ENCODE assay signal across 17 cellular contexts in genomic region chr2:101249826-101250225, GRCh38. TPM values are rescaled to one million over a fixed set of nuclear protein-coding genes. Genes with fewer than 3 reads are reported as not detected.
DNase-seq lines count a peak whose midpoint lies in the region; ATAC-seq and TF ChIP-seq lines count a peak whose summit lies in the region.
"Had no signal": no experiment of that assay in that cellular context is flagged by ENCODE, and none has a peak within 500 bp of the region (broad histone marks: within the 10 kb centered on the region; RNA-seq: fewer than 3 reads in every experiment).

No MANE protein-coding gene starts in this region.

- no peaks in the 10 kb centered on the region for H3K9me3 Mint-ChIP-seq in activated T-helper 17 cell treated with anti-CD3 and anti-CD28 coated beads, Interleukin-2, amount 50 U/mL, for 72 hours

- H3K23ac ChIP-seq in mesendoderm (ENCODE audit: low read length): no peak overlapping the region

- H3K9me3 ChIP-seq in HUES6 (ENCODE audit: control insufficient read depth, insufficient read depth, low read depth, low read length): 0 out of 2 replicates have a peak, but pooled peaks cover 2% of the 10 kb centered on the region
- H3K9me3 ChIP-seq in A673 (ENCODE audit: low read depth, low read length, poor library complexity, severe bottlenecking): no peaks in the 10 kb centered on the region
- H3K9me3 ChIP-seq: HAP-1 had no signal

- no peak overlapping the region for H3K4me2 ChIP-seq in mesendoderm (ENCODE audit: low read length)

- H3K27me3 Mint-ChIP-seq in activated T-helper 17 cell treated with anti-CD3 and anti-CD28 coated beads, Interleukin-2, amount 50 U/mL, for 72 hours: no peaks in the 10 kb centered on the region

- H3K79me2 ChIP-seq in mesendoderm (ENCODE audit: control insufficient read depth, insufficient read depth, low read length): peaks cover 15% of the 10 kb centered on the region

- BruUV-seq in A673 (replicated peaks; lab: Mats Ljungman, UMichigan): no TSS peak

- CTCF ChIA-PET in A673 (lab: Charles Lee): interaction anchor here (0.6 to 1.5 kb wide), 2 partner anchors 45 to 61 kb away, joined by 3 read pairs; no protein-coding TSS in a partner anchor

- no peak overlapping the region for H4K8ac ChIP-seq in mesendoderm (ENCODE audit: low read depth, low read length)

- H3K4me3 ChIP-seq in HUES6 (ENCODE audit: low read depth, low read length) (no peak overlapping the region), mesendoderm (ENCODE audit: low read length) (no peak overlapping the region), A673 (ENCODE audit: low read depth, low read length, poor library complexity, severe bottlenecking) (no peak overlapping the region)
- H3K4me3 ChIP-seq: HAP-1 had no signal

- no peak overlapping the region for H2BK5ac ChIP-seq in mesendoderm (ENCODE audit: low read length)

- peaks cover 6% of the 10 kb centered on the region for H3K4me1 Mint-ChIP-seq in activated T-helper 17 cell treated with anti-CD3 and anti-CD28 coated beads, Interleukin-2, amount 50 U/mL, for 72 hours

- H3K36me3 ChIP-seq in HUES6 (ENCODE audit: control insufficient read depth, insufficient read depth, low read length): no peaks in the 10 kb centered on the region
- no peaks in the 10 kb centered on the region for H3K36me3 ChIP-seq in mesendoderm (ENCODE audit: control insufficient read depth, insufficient read depth, low read length)
- H3K36me3 ChIP-seq in A673 (ENCODE audit: insufficient read depth, low read length, poor library complexity, severe bottlenecking): no peaks in the 10 kb centered on the region

- intact Hi-C loops in A673 (cut with micrococcal nuclease; ENCODE audit: unreplicated experiment): no loop called here

- no peak overlapping the region for H3K4me3 Mint-ChIP-seq in activated T-helper 17 cell treated with anti-CD3 and anti-CD28 coated beads, Interleukin-2, amount 50 U/mL, for 72 hours

- H3K27me3 ChIP-seq in HUES6 (ENCODE audit: control insufficient read depth, insufficient read depth, low read length) (no peaks in the 10 kb centered on the region), mesendoderm (ENCODE audit: insufficient read depth, low read length, poor library complexity) (no peaks in the 10 kb centered on the region), A673 (replicated peaks; ENCODE audit: insufficient read depth, low read depth, low read length, poor library complexity) (no peaks in the 10 kb centered on the region)

- H2BK120ac ChIP-seq in mesendoderm (ENCODE audit: low read depth, low read length): no peak overlapping the region

- H3K9ac ChIP-seq in HUES6 (ENCODE audit: low read length): peak overlapping the region; percentile 18
- no peak overlapping the region for H3K9ac ChIP-seq in mesendoderm (ENCODE audit: low read length)

- no peak overlapping the region for H3K4ac ChIP-seq in mesendoderm (ENCODE audit: low read depth, low read length)

- no peak for ATAC-seq in activated T-helper 17 cell treated with anti-CD3 and anti-CD28 coated beads, Interleukin-2, amount 50 U/mL, for 72 hours (replicated peaks)
- ATAC-seq: SK-N-SH treated with all-trans-retinoic acid at 6 μM for 48 hours had no signal

- H3K56ac ChIP-seq in mesendoderm (ENCODE audit: low read length): no peak overlapping the region

- peak overlapping the region; percentile 45 for H3K27ac Mint-ChIP-seq in activated T-helper 17 cell treated with anti-CD3 and anti-CD28 coated beads, Interleukin-2, amount 50 U/mL, for 72 hours

- H2BK15ac ChIP-seq in mesendoderm (replicated peaks; ENCODE audit: low read depth): no peak overlapping the region

- POLR2A ChIA-PET in A673 (lab: Charles Lee; ENCODE audit: low non-redundant PET): no interaction called here

- no CpG with 5 or more reads among the region's 5 CpGs for WGBS in mesendoderm (ENCODE audit: extremely low coverage, insufficient coverage, low lambda C conversion rate)

- DNase-seq in ELF-1 (ENCODE audit: low read depth, low spot score) (peak; percentile 58), mesendoderm (no peak), hypothalamus (lab: John Stamatoyannopoulos, UW) (no peak), A673 (ENCODE audit: low spot score) (no peak), middle frontal gyrus (ENCODE audit: extremely low spot score, low spot score) (no peak), GM19238 (ENCODE audit: insufficient read length, low spot score) (no peak)
- DNase-seq: C1 segment of cervical spinal cord, DMS79, NCI-H187, NCI-H2107, NCI-H510A, NCI-H748 treated with DMSO at 0.1 percent for 48 hours, SHP77 had no signal

- H4K5ac ChIP-seq in mesendoderm (ENCODE audit: low read length): no peak overlapping the region

- H3K79me1 ChIP-seq in mesendoderm (ENCODE audit: low read length): peaks cover 8% of the 10 kb centered on the region

- peaks cover 9% of the 10 kb centered on the region for H3K36me3 Mint-ChIP-seq in activated T-helper 17 cell treated with anti-CD3 and anti-CD28 coated beads, Interleukin-2, amount 50 U/mL, for 72 hours (ENCODE audit: low read depth)

- H3K27ac ChIP-seq in HUES6 (ENCODE audit: low read depth, low read length): peak overlapping the region; percentile 6; the same call in 1 of the 2 replicates
- peak overlapping the region; percentile 11 for H3K27ac ChIP-seq in mesendoderm (ENCODE audit: low read depth, low read length)
- H3K27ac ChIP-seq in A673 (ENCODE audit: low read depth, low read length, poor library complexity, severe bottlenecking): no peak overlapping the region

- H3K4me1 ChIP-seq in HUES6 (ENCODE audit: control insufficient read depth, insufficient read depth, low read length) (peaks cover 25% of the 10 kb centered on the region), mesendoderm (ENCODE audit: control insufficient read depth, low read depth, low read length) (peaks cover 5% of the 10 kb centered on the region), A673 (ENCODE audit: insufficient read depth, low read length, poor library complexity, severe bottlenecking) (peaks cover 4% of the 10 kb centered on the region)

- no peak for TF ChIP-seq CTCF in A673 (conservative IDR thresholded peaks at IDR 0.05; ENCODE audit: low read depth, low read length)

- H2AK5ac ChIP-seq in mesendoderm (ENCODE audit: low read length): no peak overlapping the region

- H3K18ac ChIP-seq in mesendoderm (ENCODE audit: low read length): peak overlapping the region; percentile 57

RNA-seq across cellular contexts. Expression of gene CNOT11, which starts 2.9 kb away (rescaled TPM):
- total RNA-seq in activated T-helper 17 cell treated with anti-CD3 and anti-CD28 coated beads, Interleukin-2, amount 50 U/mL, for 72 hours: 10 to 100 TPM; 38.5 to 56.1 TPM
- 46.0 TPM for polyA plus RNA-seq in mesendoderm (2013, experiment 1 of 2)
- 47.2 TPM for polyA plus RNA-seq in mesendoderm (2013, experiment 2 of 2)
- 51.7 and 53.7 TPM in 2 replicates for total RNA-seq in A673 (2021)

RNA-seq across cellular contexts. Expression of gene RNF149, which starts 58.7 kb away (rescaled TPM):
- total RNA-seq in activated T-helper 17 cell treated with anti-CD3 and anti-CD28 coated beads, Interleukin-2, amount 50 U/mL, for 72 hours: 100 to 1,000 TPM in 1 of 2 donors, 10 to 100 TPM in 1; 83.5 to 108 TPM
- 11.3 TPM for polyA plus RNA-seq in mesendoderm (2013, experiment 1 of 2)
- 11.5 TPM for polyA plus RNA-seq in mesendoderm (2013, experiment 2 of 2)
- 26.8 and 27.1 TPM in 2 replicates for total RNA-seq in A673 (2021)
